Comparison of ENCODE assay signal across 1 cellular context in the genomic region with DNA sequence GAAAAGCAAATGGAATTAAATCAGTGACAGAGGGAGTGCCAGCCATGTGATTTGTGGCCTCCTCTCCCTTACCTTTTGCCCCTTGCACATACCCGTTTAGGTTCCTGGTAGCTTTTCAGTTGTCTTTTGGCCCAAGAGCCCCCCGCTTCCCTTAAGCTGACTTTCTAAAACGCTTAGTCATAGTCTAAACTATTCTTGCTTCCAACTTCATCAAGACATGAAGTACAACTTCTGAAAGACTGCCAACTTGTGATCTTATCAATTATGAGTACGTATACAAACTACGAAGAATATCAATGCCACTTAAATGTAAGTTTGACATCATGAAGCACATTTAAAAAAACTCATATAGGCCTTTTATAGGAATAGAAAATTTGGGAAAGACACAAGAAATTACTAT.
A peak's percentile ranks its signal among the peaks of the same experiment; 100 is the strongest.
TF ChIP-seq lines count a peak whose summit lies in the region.

No MANE protein-coding gene starts in this region.

TF ChIP-seq in K562, 482 proteins besides CTCF, POLR2A, EP300 and RAD21 (continued from another document and continues in another):
- TF ChIP-seq, protein P1, sequence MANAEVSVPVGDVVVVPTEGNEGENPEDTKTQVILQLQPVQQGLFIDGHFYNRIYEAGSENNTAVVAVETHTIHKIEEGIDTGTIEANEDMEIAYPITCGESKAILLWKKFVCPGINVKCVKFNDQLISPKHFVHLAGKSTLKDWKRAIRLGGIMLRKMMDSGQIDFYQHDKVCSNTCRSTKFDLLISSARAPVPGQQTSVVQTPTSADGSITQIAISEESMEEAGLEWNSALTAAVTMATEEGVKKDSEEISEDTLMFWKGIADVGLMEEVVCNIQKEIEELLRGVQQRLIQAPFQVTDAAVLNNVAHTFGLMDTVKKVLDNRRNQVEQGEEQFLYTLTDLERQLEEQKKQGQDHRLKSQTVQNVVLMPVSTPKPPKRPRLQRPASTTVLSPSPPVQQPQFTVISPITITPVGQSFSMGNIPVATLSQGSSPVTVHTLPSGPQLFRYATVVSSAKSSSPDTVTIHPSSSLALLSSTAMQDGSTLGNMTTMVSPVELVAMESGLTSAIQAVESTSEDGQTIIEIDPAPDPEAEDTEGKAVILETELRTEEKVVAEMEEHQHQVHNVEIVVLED (CRISPR knock-in tag; IDR thresholded peaks at IDR 0.05), result no peak
- no peak for TF ChIP-seq PYGO2 (tag; IDR thresholded peaks at IDR 0.05)
- no peak for TF ChIP-seq ZKSCAN3 (CRISPR knock-in tag; IDR thresholded peaks at IDR 0.05)
- no peak for TF ChIP-seq NR2C1 (IDR thresholded peaks at IDR 0.05)
- TF ChIP-seq NR2C1 (tag; IDR thresholded peaks at IDR 0.05), result no peak
- no peak for TF ChIP-seq PTBP1 (IDR thresholded peaks at IDR 0.05; ENCODE audit: low read depth, low read length)
- TF ChIP-seq, protein P2, sequence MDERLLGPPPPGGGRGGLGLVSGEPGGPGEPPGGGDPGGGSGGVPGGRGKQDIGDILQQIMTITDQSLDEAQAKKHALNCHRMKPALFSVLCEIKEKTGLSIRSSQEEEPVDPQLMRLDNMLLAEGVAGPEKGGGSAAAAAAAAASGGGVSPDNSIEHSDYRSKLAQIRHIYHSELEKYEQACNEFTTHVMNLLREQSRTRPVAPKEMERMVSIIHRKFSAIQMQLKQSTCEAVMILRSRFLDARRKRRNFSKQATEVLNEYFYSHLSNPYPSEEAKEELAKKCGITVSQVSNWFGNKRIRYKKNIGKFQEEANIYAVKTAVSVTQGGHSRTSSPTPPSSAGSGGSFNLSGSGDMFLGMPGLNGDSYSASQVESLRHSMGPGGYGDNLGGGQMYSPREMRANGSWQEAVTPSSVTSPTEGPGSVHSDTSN (CRISPR knock-in tag; IDR thresholded peaks at IDR 0.05; ENCODE audit: low read depth), result no peak
- TF ChIP-seq, protein P2 (tag; conservative IDR thresholded peaks at IDR 0.05; ENCODE audit: low read depth), result peak; percentile 56
- TF ChIP-seq, protein P3, sequence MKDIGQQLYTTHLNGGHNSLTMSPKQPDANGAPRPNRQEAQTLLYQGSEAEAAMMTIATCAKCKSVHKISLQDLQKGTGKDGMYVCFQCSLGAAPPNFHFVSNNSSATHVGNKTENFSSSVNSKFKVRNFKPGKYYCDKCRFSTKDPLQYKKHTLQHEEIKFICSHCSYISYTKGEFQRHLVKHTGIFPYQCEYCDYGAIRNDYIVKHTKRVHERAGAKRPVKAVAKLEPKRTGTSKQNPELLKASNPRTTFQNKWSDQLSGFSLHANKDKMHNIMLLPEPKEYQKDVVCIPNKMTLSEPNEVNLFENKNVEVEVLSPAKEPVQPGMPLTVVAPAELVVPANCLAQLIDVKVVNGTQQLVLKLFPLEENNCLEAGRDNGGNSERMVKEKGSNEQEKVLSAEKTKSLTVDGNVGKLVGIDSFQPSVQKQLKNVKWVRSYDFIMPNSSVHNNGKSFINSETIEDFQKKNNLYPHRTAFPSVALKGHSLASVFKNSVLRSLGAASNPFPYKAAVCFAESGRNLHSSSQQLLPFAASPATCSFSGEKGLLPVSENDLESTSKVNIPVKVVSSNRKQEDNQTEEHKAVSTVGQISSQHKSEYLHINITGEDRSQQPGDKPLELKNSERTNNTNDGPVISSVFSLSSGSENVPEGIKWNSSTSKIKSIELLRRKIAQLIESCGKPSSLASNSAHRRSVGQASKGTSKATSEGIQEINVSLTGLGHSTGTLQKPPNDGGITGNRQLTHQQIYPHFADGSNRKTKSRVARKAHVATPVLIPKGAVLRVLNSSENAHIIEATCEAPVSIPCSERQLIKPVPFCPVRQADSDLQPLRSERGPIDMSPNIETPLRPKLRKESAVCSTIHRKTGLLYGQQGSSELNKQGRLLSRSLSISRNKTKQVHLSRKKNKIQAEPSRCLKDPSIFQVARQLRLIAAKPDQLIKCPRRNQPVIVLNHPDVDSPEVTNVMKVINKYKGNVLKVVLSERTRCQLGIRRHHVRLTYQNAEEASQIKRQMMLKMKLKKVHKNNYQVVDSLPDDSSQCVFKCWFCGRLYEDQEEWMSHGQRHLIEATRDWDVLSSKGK (CRISPR knock-in tag; IDR thresholded peaks at IDR 0.05), result no peak
- no peak for TF ChIP-seq STAT5A (IDR thresholded peaks at IDR 0.05; ENCODE audit: borderline replicate concordance, low read length)
- TF ChIP-seq NFE2L1 (tag; IDR thresholded peaks at IDR 0.05; ENCODE audit: borderline replicate concordance, low read depth), result peak; percentile 78
- TF ChIP-seq MAFK (IDR thresholded peaks at IDR 0.05; ENCODE audit: low read length), result peak; percentile 75
- no peak for TF ChIP-seq ETV5 (CRISPR knock-in tag; IDR thresholded peaks at IDR 0.05; ENCODE audit: low read depth)
- TF ChIP-seq, protein P4, sequence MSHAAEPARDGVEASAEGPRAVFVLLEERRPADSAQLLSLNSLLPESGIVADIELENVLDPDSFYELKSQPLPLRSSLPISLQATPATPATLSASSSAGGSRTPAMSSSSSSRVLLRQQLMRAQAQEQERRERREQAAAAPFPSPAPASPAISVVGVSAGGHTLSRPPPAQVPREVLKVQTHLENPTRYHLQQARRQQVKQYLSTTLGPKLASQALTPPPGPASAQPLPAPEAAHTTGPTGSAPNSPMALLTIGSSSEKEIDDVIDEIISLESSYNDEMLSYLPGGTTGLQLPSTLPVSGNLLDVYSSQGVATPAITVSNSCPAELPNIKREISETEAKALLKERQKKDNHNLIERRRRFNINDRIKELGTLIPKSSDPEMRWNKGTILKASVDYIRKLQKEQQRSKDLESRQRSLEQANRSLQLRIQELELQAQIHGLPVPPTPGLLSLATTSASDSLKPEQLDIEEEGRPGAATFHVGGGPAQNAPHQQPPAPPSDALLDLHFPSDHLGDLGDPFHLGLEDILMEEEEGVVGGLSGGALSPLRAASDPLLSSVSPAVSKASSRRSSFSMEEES (CRISPR knock-in tag; IDR thresholded peaks at IDR 0.05), result no peak
- no peak for TF ChIP-seq HEY1 (CRISPR knock-in tag; IDR thresholded peaks at IDR 0.05; ENCODE audit: borderline replicate concordance)
- no peak for TF ChIP-seq MEF2D (tag; conservative IDR thresholded peaks at IDR 0.05; ENCODE audit: low read depth)
- TF ChIP-seq, protein P5, sequence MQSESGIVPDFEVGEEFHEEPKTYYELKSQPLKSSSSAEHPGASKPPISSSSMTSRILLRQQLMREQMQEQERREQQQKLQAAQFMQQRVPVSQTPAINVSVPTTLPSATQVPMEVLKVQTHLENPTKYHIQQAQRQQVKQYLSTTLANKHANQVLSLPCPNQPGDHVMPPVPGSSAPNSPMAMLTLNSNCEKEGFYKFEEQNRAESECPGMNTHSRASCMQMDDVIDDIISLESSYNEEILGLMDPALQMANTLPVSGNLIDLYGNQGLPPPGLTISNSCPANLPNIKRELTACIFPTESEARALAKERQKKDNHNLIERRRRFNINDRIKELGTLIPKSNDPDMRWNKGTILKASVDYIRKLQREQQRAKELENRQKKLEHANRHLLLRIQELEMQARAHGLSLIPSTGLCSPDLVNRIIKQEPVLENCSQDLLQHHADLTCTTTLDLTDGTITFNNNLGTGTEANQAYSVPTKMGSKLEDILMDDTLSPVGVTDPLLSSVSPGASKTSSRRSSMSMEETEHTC (IDR thresholded peaks at IDR 0.05), result no peak
- TF ChIP-seq POLR2B (IDR thresholded peaks at IDR 0.05; ENCODE audit: low read depth, partially characterized antibody), result no peak
- no peak for TF ChIP-seq CBX5 (IDR thresholded peaks at IDR 0.05; ENCODE audit: borderline replicate concordance, low read depth)
- TF ChIP-seq POLR2H (tag; IDR thresholded peaks at IDR 0.05; ENCODE audit: low read depth), result no peak
- TF ChIP-seq SETDB1 (IDR thresholded peaks at IDR 0.05; ENCODE audit: low read length), result no peak
- no peak for TF ChIP-seq ZNF778 (CRISPR knock-in tag; IDR thresholded peaks at IDR 0.05)
- TF ChIP-seq KDM5B (IDR thresholded peaks at IDR 0.05; ENCODE audit: insufficient replicate concordance, low read depth, low read length), result no peak
- no peak for TF ChIP-seq ZKSCAN1 (IDR thresholded peaks at IDR 0.05; ENCODE audit: low read depth, low read length)
- TF ChIP-seq BRF1 (IDR thresholded peaks at IDR 0.05; ENCODE audit: borderline replicate concordance, extremely low read depth, insufficient read length), result no peak
- TF ChIP-seq, protein P6, sequence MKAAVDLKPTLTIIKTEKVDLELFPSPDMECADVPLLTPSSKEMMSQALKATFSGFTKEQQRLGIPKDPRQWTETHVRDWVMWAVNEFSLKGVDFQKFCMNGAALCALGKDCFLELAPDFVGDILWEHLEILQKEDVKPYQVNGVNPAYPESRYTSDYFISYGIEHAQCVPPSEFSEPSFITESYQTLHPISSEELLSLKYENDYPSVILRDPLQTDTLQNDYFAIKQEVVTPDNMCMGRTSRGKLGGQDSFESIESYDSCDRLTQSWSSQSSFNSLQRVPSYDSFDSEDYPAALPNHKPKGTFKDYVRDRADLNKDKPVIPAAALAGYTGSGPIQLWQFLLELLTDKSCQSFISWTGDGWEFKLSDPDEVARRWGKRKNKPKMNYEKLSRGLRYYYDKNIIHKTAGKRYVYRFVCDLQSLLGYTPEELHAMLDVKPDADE (conservative IDR thresholded peaks at IDR 0.05; ENCODE audit: control insufficient read depth, low read depth, low read length), result no peak
- TF ChIP-seq ZNF75A (CRISPR knock-in tag; IDR thresholded peaks at IDR 0.05), result no peak
- no peak for TF ChIP-seq ZNF174 (CRISPR knock-in tag; IDR thresholded peaks at IDR 0.05)
- TF ChIP-seq, protein P7, sequence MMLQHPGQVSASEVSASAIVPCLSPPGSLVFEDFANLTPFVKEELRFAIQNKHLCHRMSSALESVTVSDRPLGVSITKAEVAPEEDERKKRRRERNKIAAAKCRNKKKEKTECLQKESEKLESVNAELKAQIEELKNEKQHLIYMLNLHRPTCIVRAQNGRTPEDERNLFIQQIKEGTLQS (IDR thresholded peaks at IDR 0.05), result 0 out of 2 replicates have a peak, but pooled peaks have one; percentile 8
- TF ChIP-seq, protein P7 (CRISPR knock-in tag; conservative IDR thresholded peaks at IDR 0.05), result no peak
- TF ChIP-seq SMC3 (conservative IDR thresholded peaks at IDR 0.05; ENCODE audit: insufficient read depth, low read depth, low read length), result no peak
- no peak for TF ChIP-seq HDAC8 (tag; IDR thresholded peaks at IDR 0.05)
- TF ChIP-seq ZNF311 (CRISPR knock-in tag; IDR thresholded peaks at IDR 0.05), result no peak
- TF ChIP-seq KDM2B (CRISPR knock-in tag; IDR thresholded peaks at IDR 0.05), result no peak
- no peak for TF ChIP-seq NONO (IDR thresholded peaks at IDR 0.05; ENCODE audit: low read depth in 2 of 2, low read length in 1 of 2)
- no peak for TF ChIP-seq CSDE1 (IDR thresholded peaks at IDR 0.05)
- no peak for TF ChIP-seq POLR3A (IDR thresholded peaks at IDR 0.05; ENCODE audit: borderline replicate concordance, extremely low read depth, insufficient read depth, insufficient read length)
- TF ChIP-seq IFI16 (CRISPR knock-in tag; IDR thresholded peaks at IDR 0.05), result no peak
- TF ChIP-seq, protein P8, sequence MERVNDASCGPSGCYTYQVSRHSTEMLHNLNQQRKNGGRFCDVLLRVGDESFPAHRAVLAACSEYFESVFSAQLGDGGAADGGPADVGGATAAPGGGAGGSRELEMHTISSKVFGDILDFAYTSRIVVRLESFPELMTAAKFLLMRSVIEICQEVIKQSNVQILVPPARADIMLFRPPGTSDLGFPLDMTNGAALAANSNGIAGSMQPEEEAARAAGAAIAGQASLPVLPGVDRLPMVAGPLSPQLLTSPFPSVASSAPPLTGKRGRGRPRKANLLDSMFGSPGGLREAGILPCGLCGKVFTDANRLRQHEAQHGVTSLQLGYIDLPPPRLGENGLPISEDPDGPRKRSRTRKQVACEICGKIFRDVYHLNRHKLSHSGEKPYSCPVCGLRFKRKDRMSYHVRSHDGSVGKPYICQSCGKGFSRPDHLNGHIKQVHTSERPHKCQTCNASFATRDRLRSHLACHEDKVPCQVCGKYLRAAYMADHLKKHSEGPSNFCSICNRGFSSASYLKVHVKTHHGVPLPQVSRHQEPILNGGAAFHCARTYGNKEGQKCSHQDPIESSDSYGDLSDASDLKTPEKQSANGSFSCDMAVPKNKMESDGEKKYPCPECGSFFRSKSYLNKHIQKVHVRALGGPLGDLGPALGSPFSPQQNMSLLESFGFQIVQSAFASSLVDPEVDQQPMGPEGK (CRISPR knock-in tag; IDR thresholded peaks at IDR 0.05; ENCODE audit: borderline replicate concordance), result no peak
- no peak for TF ChIP-seq ZNF24 (IDR thresholded peaks at IDR 0.05)
- TF ChIP-seq ZNF316 (IDR thresholded peaks at IDR 0.05), result peak; percentile 74
- TF ChIP-seq, protein P9, sequence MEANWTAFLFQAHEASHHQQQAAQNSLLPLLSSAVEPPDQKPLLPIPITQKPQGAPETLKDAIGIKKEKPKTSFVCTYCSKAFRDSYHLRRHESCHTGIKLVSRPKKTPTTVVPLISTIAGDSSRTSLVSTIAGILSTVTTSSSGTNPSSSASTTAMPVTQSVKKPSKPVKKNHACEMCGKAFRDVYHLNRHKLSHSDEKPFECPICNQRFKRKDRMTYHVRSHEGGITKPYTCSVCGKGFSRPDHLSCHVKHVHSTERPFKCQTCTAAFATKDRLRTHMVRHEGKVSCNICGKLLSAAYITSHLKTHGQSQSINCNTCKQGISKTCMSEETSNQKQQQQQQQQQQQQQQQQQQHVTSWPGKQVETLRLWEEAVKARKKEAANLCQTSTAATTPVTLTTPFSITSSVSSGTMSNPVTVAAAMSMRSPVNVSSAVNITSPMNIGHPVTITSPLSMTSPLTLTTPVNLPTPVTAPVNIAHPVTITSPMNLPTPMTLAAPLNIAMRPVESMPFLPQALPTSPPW (CRISPR knock-in tag; IDR thresholded peaks at IDR 0.05), result peak; percentile 37; the same call in 1 of the 2 replicates
- no peak for TF ChIP-seq ZNF133 (CRISPR knock-in tag; IDR thresholded peaks at IDR 0.05)
- no peak for TF ChIP-seq ZNF830 (CRISPR knock-in tag; IDR thresholded peaks at IDR 0.05)
- TF ChIP-seq TEAD2 (tag; IDR thresholded peaks at IDR 0.05), result no peak
- no peak for TF ChIP-seq NR2C2 (CRISPR knock-in tag; IDR thresholded peaks at IDR 0.05)
- TF ChIP-seq NR2C2 (tag; IDR thresholded peaks at IDR 0.05), result no peak
- TF ChIP-seq ESRRB (CRISPR knock-in tag; IDR thresholded peaks at IDR 0.05; ENCODE audit: borderline replicate concordance), result no peak
